ENCODE assay signal across 21 cellular contexts in the genomic region with DNA sequence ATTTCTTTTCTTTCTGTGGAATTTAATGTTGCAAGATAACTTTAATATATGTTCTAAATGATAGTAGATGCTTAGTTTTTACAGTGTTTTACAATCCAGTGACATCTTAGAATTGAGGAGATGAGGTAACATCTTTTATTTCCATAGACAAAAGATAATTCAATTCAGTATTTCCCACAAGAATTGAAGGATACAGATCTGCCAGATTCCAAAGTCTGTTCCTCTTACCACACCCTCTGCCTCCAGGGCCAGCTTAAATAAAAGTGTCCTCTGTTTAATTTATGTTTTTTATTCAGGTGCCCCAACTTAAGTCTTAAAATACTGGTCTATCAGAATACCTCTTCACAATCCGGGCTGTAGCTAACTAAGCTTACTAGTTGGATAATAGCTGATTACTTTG. TPM values are rescaled to one million over a fixed set of nuclear protein-coding genes. Genes with fewer than 3 reads are reported as not detected.
DNase-seq lines count a peak whose midpoint lies in the region; ATAC-seq and TF ChIP-seq lines count a peak whose summit lies in the region.
"Had no signal": no experiment of that assay in that cellular context is flagged by ENCODE, and none has a peak within 500 bp of the region (broad histone marks: within the 10 kb centered on the region; RNA-seq: fewer than 3 reads in every experiment).

No MANE protein-coding gene starts in this region.

- CTCF ChIA-PET in naive thymus-derived CD4-positive, alpha-beta T cell (lab: Charles Lee), result interaction anchor here (1.0 to 1.1 kb wide), 2 partner anchors 74 to 85 kb away, joined by 3 read pairs; no protein-coding TSS in a partner anchor

- no peaks in the 10 kb centered on the region for H3K27me3 ChIP-seq in GM23338 (ENCODE audit: insufficient read depth)
- no peaks in the 10 kb centered on the region for H3K27me3 ChIP-seq in naive thymus-derived CD4-positive, alpha-beta T cell (ENCODE audit: control insufficient read depth in 2 of 2, insufficient read depth in 2 of 2, low read length in 2 of 2)
- H3K27me3 ChIP-seq: heart right ventricle, MG63, tibial artery had no signal

- peak overlapping the region; percentile 34 for H3K4me3 Mint-ChIP-seq in activated CD4-positive, alpha-beta T cell treated with anti-CD3 and anti-CD28 coated beads, Interleukin-2, amount 10 ng/mL, durations not matched to agents 24 days and 14 days
- H3K4me3 Mint-ChIP-seq in GM23338, result peak overlapping the region; percentile 1; the same call in 1 of the 3 replicates
- H3K4me3 Mint-ChIP-seq in activated naive CD8-positive, alpha-beta T cell treated with anti-CD3 and anti-CD28 coated beads for 36 hours, result peak overlapping the region; percentile 35
- peak overlapping the region in 8 of 10 donors; percentile 12 to 100 (median 98) for H3K4me3 Mint-ChIP-seq in naive thymus-derived CD4-positive, alpha-beta T cell
- H3K4me3 Mint-ChIP-seq: nephron had no signal

- H3K4me2 ChIP-seq in GM23338, result peak overlapping the region; percentile 48; the same call in 1 of the 2 replicates
- H3K4me2 ChIP-seq: smooth muscle cell had no signal

- POLR2A ChIA-PET in naive thymus-derived CD4-positive, alpha-beta T cell (lab: Charles Lee), result interaction anchor here (0.6 to 1.7 kb wide), 4 partner anchors 8 to 199 kb away, joined by 3 to 6 read pairs (median 4); no protein-coding TSS in a partner anchor

- no peaks in the 10 kb centered on the region for H3F3A ChIP-seq in GM23338 (replicated peaks; ENCODE audit: low read depth)

- no peak for TF ChIP-seq CTCF in GM23338 (conservative IDR thresholded peaks at IDR 0.05; ENCODE audit: low read depth in 2 of 2)

- no peak overlapping the region for H3K4me3 ChIP-seq in GM23338
- H3K4me3 ChIP-seq in naive thymus-derived CD4-positive, alpha-beta T cell (ENCODE audit: low read length), result no peak overlapping the region
- H3K4me3 ChIP-seq: heart right ventricle, MG63, psoas muscle, smooth muscle cell, tibial artery had no signal

- H3K9me2 ChIP-seq in GM23338 (ENCODE audit: insufficient read depth), result no peaks in the 10 kb centered on the region

- no peaks in the 10 kb centered on the region for H3K36me3 ChIP-seq in GM23338 (ENCODE audit: insufficient read depth)
- H3K36me3 ChIP-seq in naive thymus-derived CD4-positive, alpha-beta T cell (ENCODE audit: control insufficient read depth in 2 of 3, insufficient read depth in 3 of 3, low read length in 3 of 3), result no peaks in the 10 kb centered on the region
- H3K36me3 ChIP-seq: MG63, tibial artery, WERI-Rb-1 had no signal

- H2AFZ ChIP-seq in GM23338, result no peak overlapping the region

- no peaks in the 10 kb centered on the region for H3K27me3 Mint-ChIP-seq in activated CD4-positive, alpha-beta T cell treated with anti-CD3 and anti-CD28 coated beads, Interleukin-2, amount 10 ng/mL, durations not matched to agents 24 days and 14 days
- H3K27me3 Mint-ChIP-seq in GM23338 (ENCODE audit: insufficient read depth, low read depth, poor library complexity), result peaks cover 2% of the 10 kb centered on the region
- H3K27me3 Mint-ChIP-seq in activated naive CD8-positive, alpha-beta T cell treated with anti-CD3 and anti-CD28 coated beads for 36 hours, result no peaks in the 10 kb centered on the region
- no peaks in the 10 kb centered on the region for H3K27me3 Mint-ChIP-seq in naive thymus-derived CD4-positive, alpha-beta T cell

- H3K4me1 Mint-ChIP-seq in activated CD4-positive, alpha-beta T cell treated with anti-CD3 and anti-CD28 coated beads, Interleukin-2, amount 10 ng/mL, durations not matched to agents 24 days and 14 days, result peaks cover 61% of the 10 kb centered on the region
- peaks cover 59% of the 10 kb centered on the region for H3K4me1 Mint-ChIP-seq in GM23338
- H3K4me1 Mint-ChIP-seq in activated naive CD8-positive, alpha-beta T cell treated with anti-CD3 and anti-CD28 coated beads for 36 hours, result peaks cover 69% of the 10 kb centered on the region
- H3K4me1 Mint-ChIP-seq in naive thymus-derived CD4-positive, alpha-beta T cell, result peaks cover 52 to 85% (median 79%) of the 10 kb centered on the region in 7 donors

- no peak for ATAC-seq in GM23338
- no peak for ATAC-seq in naive thymus-derived CD4-positive, alpha-beta T cell
- ATAC-seq: heart right ventricle, psoas muscle had no signal

- peaks cover 100% of the 10 kb centered on the region for H3K79me2 ChIP-seq in GM23338 (replicated peaks; ENCODE audit: insufficient read depth)

- H3K9me3 ChIP-seq in naive thymus-derived CD4-positive, alpha-beta T cell (ENCODE audit: control insufficient read depth in 2 of 3, low read length in 3 of 3), result no peaks in the 10 kb centered on the region
- H3K9me3 ChIP-seq: heart right ventricle, MG63, psoas muscle, tibial artery had no signal

- intact Hi-C loops in activated CD4-positive, alpha-beta T cell treated with anti-CD3 and anti-CD28 coated beads, Interleukin-2, amount 10 ng/mL, durations not matched to agents 24 days and 14 days (cut with micrococcal nuclease), result loop anchor here (5.0 to 10.0 kb wide), 5 partner anchors 53 to 1426 kb away; a partner anchor contains a TSS
- intact Hi-C loops in naive thymus-derived CD4-positive, alpha-beta T cell (cut with micrococcal nuclease), result loop anchor here (5.0 to 10.0 kb wide), 3 partner anchors 78 to 1184 kb away; no protein-coding TSS in a partner anchor

- no peak for DNase-seq in activated CD4-positive, alpha-beta T cell treated with anti-CD3 and anti-CD28 coated beads, Interleukin-2, amount 10 ng/mL, durations not matched to agents 24 days and 14 days
- no peak for DNase-seq in activated CD4-positive, alpha-beta T cell treated with anti-CD3 and anti-CD28 coated beads for 1 hour
- DNase-seq in GM23338 (ENCODE audit: low spot score), result no peak
- DNase-seq in activated naive CD8-positive, alpha-beta T cell treated with anti-CD3 and anti-CD28 coated beads for 36 hours, result no peak
- DNase-seq in naive thymus-derived CD4-positive, alpha-beta T cell, result no peak
- no peak for DNase-seq in NOMO-1 treated with DMSO at 0.1 percent for 48 hours (lab: John Stamatoyannopoulos, UW; ENCODE audit: unreplicated experiment)
- DNase-seq in NCI-H1436 treated with DMSO at 0.1 percent for 48 hours (lab: John Stamatoyannopoulos, UW), result no peak
- no peak for DNase-seq in DMS114 treated with DMSO at 0.1 percent for 48 hours (lab: John Stamatoyannopoulos, UW; ENCODE audit: unreplicated experiment)
- DNase-seq: activated gamma-delta T cell, heart right ventricle, mammary epithelial cell, MG63, NCI-H1694, NCI-H2227 treated with DMSO at 0.1 percent for 48 hours, psoas muscle, SW 1271, tibial artery, WERI-Rb-1 had no signal

- H3K4me1 ChIP-seq in GM23338 (ENCODE audit: insufficient read depth), result peaks cover 53% of the 10 kb centered on the region
- peaks cover 45 to 48% of the 10 kb centered on the region in 2 donors for H3K4me1 ChIP-seq in naive thymus-derived CD4-positive, alpha-beta T cell (ENCODE audit: control insufficient read depth in 2 of 2, insufficient read depth in 2 of 2, low read length in 2 of 2)

- peaks cover 47% of the 10 kb centered on the region for H3K36me3 Mint-ChIP-seq in activated CD4-positive, alpha-beta T cell treated with anti-CD3 and anti-CD28 coated beads, Interleukin-2, amount 10 ng/mL, durations not matched to agents 24 days and 14 days (ENCODE audit: low read depth)
- 0 out of 3 replicates have a peak, but pooled peaks cover 5% of the 10 kb centered on the region for H3K36me3 Mint-ChIP-seq in GM23338 (ENCODE audit: low read depth)
- H3K36me3 Mint-ChIP-seq in activated naive CD8-positive, alpha-beta T cell treated with anti-CD3 and anti-CD28 coated beads for 36 hours, result peaks cover 61% of the 10 kb centered on the region
- H3K36me3 Mint-ChIP-seq in naive thymus-derived CD4-positive, alpha-beta T cell, result peaks cover 0 to 28% (median 6%) of the 10 kb centered on the region in 5 donors

- H3K27ac Mint-ChIP-seq in activated CD4-positive, alpha-beta T cell treated with anti-CD3 and anti-CD28 coated beads, Interleukin-2, amount 10 ng/mL, durations not matched to agents 24 days and 14 days, result no peak overlapping the region
- H3K27ac Mint-ChIP-seq in GM23338, result no peak overlapping the region
- peak overlapping the region; percentile 5 for H3K27ac Mint-ChIP-seq in activated naive CD8-positive, alpha-beta T cell treated with anti-CD3 and anti-CD28 coated beads for 36 hours
- H3K27ac Mint-ChIP-seq in naive thymus-derived CD4-positive, alpha-beta T cell, result peak overlapping the region in 8 of 9 donors; percentile 17 to 88 (median 60)
- H3K27ac Mint-ChIP-seq: nephron had no signal

- H3K27ac ChIP-seq in GM23338 (ENCODE audit: low read depth), result no peak overlapping the region
- H3K27ac ChIP-seq in naive thymus-derived CD4-positive, alpha-beta T cell (ENCODE audit: low read depth, low read length), result peak overlapping the region; percentile 29
- H3K27ac ChIP-seq: heart right ventricle, psoas muscle, RWPE1, tibial artery, WERI-Rb-1 had no signal

- no peaks in the 10 kb centered on the region for H3K9me3 Mint-ChIP-seq in activated CD4-positive, alpha-beta T cell treated with anti-CD3 and anti-CD28 coated beads, Interleukin-2, amount 10 ng/mL, durations not matched to agents 24 days and 14 days
- H3K9me3 Mint-ChIP-seq in GM23338, result no peaks in the 10 kb centered on the region
- peaks cover 2% of the 10 kb centered on the region for H3K9me3 Mint-ChIP-seq in activated naive CD8-positive, alpha-beta T cell treated with anti-CD3 and anti-CD28 coated beads for 36 hours
- no peaks in the 10 kb centered on the region for H3K9me3 Mint-ChIP-seq in naive thymus-derived CD4-positive, alpha-beta T cell
- H3K9me3 Mint-ChIP-seq: nephron had no signal

- peaks cover 48% of the 10 kb centered on the region for H4K20me1 ChIP-seq in GM23338 (replicated peaks; ENCODE audit: insufficient read depth)

TF ChIP-seq in GM23338, 12 proteins besides CTCF, POLR2A, EP300 and RAD21 (continues in another document):
- no peak for TF ChIP-seq CREB1 (CRISPR knock-in tag; IDR thresholded peaks at IDR 0.05; ENCODE audit: low read depth)
- TF ChIP-seq JUNB (IDR thresholded peaks at IDR 0.05; ENCODE audit: unreplicated experiment), result no peak
- no peak for TF ChIP-seq STAT1 (IDR thresholded peaks at IDR 0.05; ENCODE audit: unreplicated experiment)

RNA-seq across cellular contexts. Expression of a gene that starts 6.5 kb away (rescaled TPM):
- total RNA-seq in activated CD4-positive, alpha-beta T cell treated with anti-CD3 and anti-CD28 coated beads, Interleukin-2, amount 10 ng/mL, durations not matched to agents 24 days and 14 days, result 118 and 120 TPM in 2 replicates
- total RNA-seq in GM23338 (2014; rRNA removed; shearing (Covaris generic)), result 139 and 167 TPM in 2 replicates
- polyA plus RNA-seq in GM23338 (2016; fragmentation: Nextera tagmentation; extraction: Ambion mirVana), result 44.1 and 45.2 TPM in 2 replicates
- total RNA-seq in activated naive CD8-positive, alpha-beta T cell treated with anti-CD3 and anti-CD28 coated beads for 36 hours, result 100 to 1,000 TPM; 113 to 115 TPM
- 100 to 1,000 TPM; 115 to 149 (median 131) TPM for total RNA-seq in naive thymus-derived CD4-positive, alpha-beta T cell
- polyA plus RNA-seq in naive thymus-derived CD4-positive, alpha-beta T cell, result 100 to 1,000 TPM; 109 to 140 TPM

Comparison
In these comparisons a context has a peak if more than half of its experiments do, and no peak if none do; other contexts are left out.
1. H3K27ac Mint-ChIP-seq: peak in activated naive CD8-positive, alpha-beta T cell treated with anti-CD3 and anti-CD28 coated beads for 36 hours (single experiment) and naive thymus-derived CD4-positive, alpha-beta T cell (8 of 9); none in activated CD4-positive, alpha-beta T cell treated with anti-CD3 and anti-CD28 coated beads, Interleukin-2, amount 10 ng/mL, durations not matched to agents 24 days and 14 days (single experiment) and GM23338 (single experiment).
2. H3K4me3 Mint-ChIP-seq: peak in every context shown above with its lines; median percentile 98 in naive thymus-derived CD4-positive, alpha-beta T cell; 35 in activated naive CD8-positive, alpha-beta T cell treated with anti-CD3 and anti-CD28 coated beads for 36 hours; 34 in activated CD4-positive, alpha-beta T cell treated with anti-CD3 and anti-CD28 coated beads, Interleukin-2, amount 10 ng/mL, durations not matched to agents 24 days and 14 days; 1 in GM23338.